Comparison of ENCODE assay signal across 8 cellular contexts in the genomic region with DNA sequence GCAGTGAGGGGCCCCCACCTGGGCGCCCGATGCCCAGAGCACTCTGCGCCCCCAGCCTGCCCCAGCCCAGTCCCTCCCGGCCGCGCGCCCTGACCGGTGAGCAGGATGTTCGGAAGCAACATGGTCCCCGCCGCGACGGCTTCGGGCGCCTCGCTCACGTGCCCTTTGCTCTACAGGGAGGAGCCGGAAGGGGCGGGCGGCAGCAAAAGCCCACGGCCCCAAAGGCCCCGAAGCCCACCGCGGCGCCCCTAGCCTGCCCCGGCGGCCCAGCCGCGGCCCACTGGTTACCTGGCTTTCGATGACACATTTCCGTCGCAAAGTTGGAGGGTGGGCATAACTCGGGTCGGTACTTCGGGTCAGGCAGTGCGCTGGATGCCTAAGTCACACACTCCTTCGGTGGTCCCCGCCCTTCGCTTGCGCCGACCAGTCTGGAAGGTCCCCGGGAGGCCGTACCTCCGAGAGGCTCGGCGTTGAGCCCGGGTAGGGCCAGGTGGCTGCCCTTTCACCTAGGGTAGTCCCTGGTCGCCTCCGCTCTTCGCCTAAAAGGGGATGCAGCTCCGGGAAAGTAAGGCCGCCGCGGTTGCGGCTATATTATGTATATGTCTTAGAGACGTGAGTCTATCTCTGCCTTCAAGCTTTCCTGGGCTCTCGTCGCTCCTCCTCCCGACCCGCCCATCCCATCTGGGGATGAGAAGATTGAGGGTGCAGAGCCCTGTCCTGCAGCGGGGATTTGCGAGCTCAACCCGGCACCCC. TPM values are rescaled to one million over a fixed set of nuclear protein-coding genes. Genes with fewer than 3 reads are reported as not detected.
DNase-seq lines count a peak whose midpoint lies in the region; ATAC-seq and TF ChIP-seq lines count a peak whose summit lies in the region.

A gene (minus strand): TSS at position 152 of the 753 bp plus-strand sequence. CDS start 30 bp downstream, at position 122.
A gene with protein sequence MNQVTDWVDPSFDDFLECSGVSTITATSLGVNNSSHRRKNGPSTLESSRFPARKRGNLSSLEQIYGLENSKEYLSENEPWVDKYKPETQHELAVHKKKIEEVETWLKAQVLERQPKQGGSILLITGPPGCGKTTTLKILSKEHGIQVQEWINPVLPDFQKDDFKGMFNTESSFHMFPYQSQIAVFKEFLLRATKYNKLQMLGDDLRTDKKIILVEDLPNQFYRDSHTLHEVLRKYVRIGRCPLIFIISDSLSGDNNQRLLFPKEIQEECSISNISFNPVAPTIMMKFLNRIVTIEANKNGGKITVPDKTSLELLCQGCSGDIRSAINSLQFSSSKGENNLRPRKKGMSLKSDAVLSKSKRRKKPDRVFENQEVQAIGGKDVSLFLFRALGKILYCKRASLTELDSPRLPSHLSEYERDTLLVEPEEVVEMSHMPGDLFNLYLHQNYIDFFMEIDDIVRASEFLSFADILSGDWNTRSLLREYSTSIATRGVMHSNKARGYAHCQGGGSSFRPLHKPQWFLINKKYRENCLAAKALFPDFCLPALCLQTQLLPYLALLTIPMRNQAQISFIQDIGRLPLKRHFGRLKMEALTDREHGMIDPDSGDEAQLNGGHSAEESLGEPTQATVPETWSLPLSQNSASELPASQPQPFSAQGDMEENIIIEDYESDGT (plus strand): TSS at position 450 of the 753 bp plus-strand sequence. CDS start 2,391 bp downstream, outside the sequence.
A gene with protein sequence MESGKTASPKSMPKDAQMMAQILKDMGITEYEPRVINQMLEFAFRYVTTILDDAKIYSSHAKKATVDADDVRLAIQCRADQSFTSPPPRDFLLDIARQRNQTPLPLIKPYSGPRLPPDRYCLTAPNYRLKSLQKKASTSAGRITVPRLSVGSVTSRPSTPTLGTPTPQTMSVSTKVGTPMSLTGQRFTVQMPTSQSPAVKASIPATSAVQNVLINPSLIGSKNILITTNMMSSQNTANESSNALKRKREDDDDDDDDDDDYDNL (minus strand): TSS at position 152 of the 753 bp plus-strand sequence. CDS start 3,783 bp downstream, outside the sequence.

- H3K36me3 Mint-ChIP-seq in activated naive CD8-positive, alpha-beta T cell treated with anti-CD3 and anti-CD28 coated beads for 36 hours: peaks cover 30% of the 10 kb centered on the region
- peaks cover 6% of the 10 kb centered on the region for H3K36me3 Mint-ChIP-seq in osteocyte (ENCODE audit: unreplicated experiment)

- intact Hi-C loops in head of caudate nucleus (cut with DNase I): loop anchor here (5.0 to 10.0 kb wide), 2 partner anchors 132 to 275 kb away; a partner anchor contains a TSS

- H3K4me3 Mint-ChIP-seq in activated naive CD8-positive, alpha-beta T cell treated with anti-CD3 and anti-CD28 coated beads for 36 hours: peak within 1 kb of the TSS; percentile 97
- H3K4me3 Mint-ChIP-seq in osteocyte (ENCODE audit: unreplicated experiment): peak within 1 kb of the TSS; percentile 95

- no peaks in the 10 kb centered on the region for H3K9me3 ChIP-seq in thymus (ENCODE audit: control insufficient read depth)

- H3K27me3 ChIP-seq in thymus (ENCODE audit: control insufficient read depth, insufficient read depth): no peaks in the 10 kb centered on the region

- TF ChIP-seq CTCF in GM10248 (IDR thresholded peaks at IDR 0.05; ENCODE audit: control extremely low read depth, extremely low read depth, low read depth, missing control alignments): no peak
- TF ChIP-seq CTCF in osteocyte (IDR thresholded peaks at IDR 0.05): no peak

- peak within 1 kb of the TSS; percentile 98 for H3K4me3 ChIP-seq in thymus (ENCODE audit: low read length)

- peaks cover 3% of the 10 kb centered on the region for H3K36me3 ChIP-seq in thymus (ENCODE audit: control insufficient read depth, insufficient read depth)

- peaks cover 28% of the 10 kb centered on the region for H3K4me1 Mint-ChIP-seq in activated naive CD8-positive, alpha-beta T cell treated with anti-CD3 and anti-CD28 coated beads for 36 hours
- peaks cover 30% of the 10 kb centered on the region for H3K4me1 Mint-ChIP-seq in osteocyte (ENCODE audit: unreplicated experiment)

- WGBS in thymus: under 1% methylated on average over 63 of the region's 63 CpGs

- H3K9me3 Mint-ChIP-seq in activated naive CD8-positive, alpha-beta T cell treated with anti-CD3 and anti-CD28 coated beads for 36 hours: no peaks in the 10 kb centered on the region
- H3K9me3 Mint-ChIP-seq in osteocyte (ENCODE audit: unreplicated experiment): no peaks in the 10 kb centered on the region

- DNase-seq in GM10248 (ENCODE audit: extremely low spot score) (peak; percentile 91), NCI-H1105 (lab: John Stamatoyannopoulos, UW) (peak; percentile 76), SKM-1 treated with dmso at 0.1 percent for 144 hours (lab: John Stamatoyannopoulos, UW; ENCODE audit: unreplicated experiment) (peak; percentile 90), head of caudate nucleus (peak; percentile 91 to 98 (median 95)), osteocyte (ENCODE audit: extremely low spot score, unreplicated experiment) (peak; percentile 96)
- DNase-seq in activated naive CD8-positive, alpha-beta T cell treated with anti-CD3 and anti-CD28 coated beads for 36 hours: peak; percentile 92

- H3K27me3 Mint-ChIP-seq in activated naive CD8-positive, alpha-beta T cell treated with anti-CD3 and anti-CD28 coated beads for 36 hours: no peaks in the 10 kb centered on the region
- no peaks in the 10 kb centered on the region for H3K27me3 Mint-ChIP-seq in osteocyte (ENCODE audit: unreplicated experiment)

- POLR2A ChIA-PET in GM10248 (lab: Yijun Ruan, JAX): no interaction called here

- peaks cover 6% of the 10 kb centered on the region for H3K4me1 ChIP-seq in thymus (ENCODE audit: control insufficient read depth, insufficient read depth, low read length)

- H3K27ac Mint-ChIP-seq in activated naive CD8-positive, alpha-beta T cell treated with anti-CD3 and anti-CD28 coated beads for 36 hours: peak within 1 kb of the TSS; percentile 98
- H3K27ac Mint-ChIP-seq in osteocyte (ENCODE audit: unreplicated experiment): peak within 1 kb of the TSS; percentile 97

- peak within 1 kb of the TSS; percentile 99 for H3K27ac ChIP-seq in thymus (ENCODE audit: low read depth)

- CTCF ChIA-PET in GM10248 (lab: Yijun Ruan, JAX): interaction anchor here (0.9 kb wide), 1 partner anchor 104 kb away, joined by 4 read pairs; no protein-coding TSS in a partner anchor

- ATAC-seq in HG02623 (IDR thresholded peaks at IDR 0.05; ENCODE audit: unreplicated experiment): peak; percentile 91

RNA-seq across cellular contexts. Expression of the first gene that starts in this region (rescaled TPM):
- 100 to 1,000 TPM; 114 to 123 TPM for total RNA-seq in activated naive CD8-positive, alpha-beta T cell treated with anti-CD3 and anti-CD28 coated beads for 36 hours
- total RNA-seq in osteocyte: 29.6 and 31.0 TPM in 2 replicates
- 69.4 TPM for polyA plus RNA-seq in thymus

RNA-seq across cellular contexts. Expression of the second gene that starts in this region (rescaled TPM):
- total RNA-seq in activated naive CD8-positive, alpha-beta T cell treated with anti-CD3 and anti-CD28 coated beads for 36 hours: 10 to 100 TPM; 27.7 to 28.8 TPM
- total RNA-seq in osteocyte: 30.1 and 30.6 TPM in 2 replicates
- polyA plus RNA-seq in thymus: 28.3 TPM

RNA-seq across cellular contexts. Expression of the third gene that starts in this region (rescaled TPM):
- 10 to 100 TPM; 94.1 to 99.3 TPM for total RNA-seq in activated naive CD8-positive, alpha-beta T cell treated with anti-CD3 and anti-CD28 coated beads for 36 hours
- total RNA-seq in osteocyte: 66.9 and 69.3 TPM in 2 replicates
- polyA plus RNA-seq in thymus: 110 TPM

Comparison
In these comparisons a context has a peak if more than half of its experiments do, and no peak if none do; other contexts are left out.
1. Peak in every context shown above with its lines: DNase-seq, ATAC-seq, H3K4me3 ChIP-seq and H3K27ac ChIP-seq.